22 cellular contexts compared by ENCODE assay signal in genomic region chr5:164202338-164202737, GRCh38.
DNase-seq lines count a peak whose midpoint lies in the region; ATAC-seq, FAIRE-seq and TF ChIP-seq lines count a peak whose summit lies in the region.
"Had no signal": no experiment of that assay in that cellular context is flagged by ENCODE, and none has a peak within 500 bp of the region (broad histone marks: within the 10 kb centered on the region; RNA-seq: fewer than 3 reads in every experiment).

No MANE protein-coding gene starts in this region.

- H3K36me3 Mint-ChIP-seq in GM23338 (ENCODE audit: low read depth) (no peaks in the 10 kb centered on the region), WTC11 (no peaks in the 10 kb centered on the region)
- H3K36me3 Mint-ChIP-seq in activated T-cell treated with anti-CD3 and anti-CD28 coated beads, Interleukin-2, amount 50 U/mL, for 72 hours (ENCODE audit: insufficient read depth in 2 of 2) = no peaks in the 10 kb centered on the region
- H3K36me3 Mint-ChIP-seq: activated naive CD4-positive, alpha-beta T cell treated with anti-CD3 and anti-CD28 coated beads, Interleukin-2, amount 50 U/mL, for 72 hours; brain had no signal

- TF ChIP-seq POLR2A in endothelial cell of umbilical vein (IDR thresholded peaks at IDR 0.05; ENCODE audit: low read depth, low read length) = no peak

- no peak overlapping the region for H3K4me3 Mint-ChIP-seq in GM23338
- H3K4me3 Mint-ChIP-seq in WTC11 = no peak overlapping the region
- H3K4me3 Mint-ChIP-seq in activated T-cell treated with anti-CD3 and anti-CD28 coated beads, Interleukin-2, amount 50 U/mL, for 72 hours = no peak overlapping the region
- H3K4me3 Mint-ChIP-seq: activated CD4-positive, alpha-beta T cell treated with anti-CD3 and anti-CD28 coated beads, Interleukin-2, amount 10 ng/mL, durations not matched to agents 24 days and 14 days; CD4-positive, alpha-beta T cell; nephron had no signal

- H3K4me2 ChIP-seq in GM23338 (no peak overlapping the region), endothelial cell of umbilical vein (ENCODE audit: insufficient read depth, low read length) (peak overlapping the region; percentile 70)

- CTCF ChIA-PET in WTC11 (lab: Charles Lee) (no interaction called here), endothelial cell of umbilical vein (lab: Charles Lee) (interaction anchor here (0.7 kb wide), 1 partner anchor 21 kb away, joined by 3 read pairs; no protein-coding TSS in a partner anchor)

- H2AFZ ChIP-seq in GM23338 (peak overlapping the region; percentile 60; the same call in 1 of the 2 replicates), endothelial cell of umbilical vein (ENCODE audit: low read depth, low read length) (peak overlapping the region; percentile 52)

- no peaks in the 10 kb centered on the region for H3K9me3 ChIP-seq in endothelial cell of umbilical vein (replicated peaks; ENCODE audit: control insufficient read depth, insufficient read depth, low read length)
- H3K9me3 ChIP-seq in ascending aorta = no peaks in the 10 kb centered on the region

- POLR2A ChIA-PET in WTC11 (lab: Charles Lee) = no interaction called here
- POLR2A ChIA-PET in endothelial cell of umbilical vein (lab: Charles Lee) = no interaction called here

- no peak overlapping the region for H3K9ac ChIP-seq in endothelial cell of umbilical vein (replicated peaks; ENCODE audit: extremely low read depth, insufficient read depth, low read length)

- H3K79me2 ChIP-seq in GM23338 (replicated peaks; ENCODE audit: insufficient read depth) (no peaks in the 10 kb centered on the region), endothelial cell of umbilical vein (ENCODE audit: control insufficient read depth, insufficient read depth, low read length) (no peaks in the 10 kb centered on the region)

- dilution Hi-C loops in endothelial cell of umbilical vein (cut with MboI; ENCODE audit: extremely low pct_ligation_motif_present, low sequenced_read_pairs) = no loop called here

- H3K4me3 ChIP-seq in GM23338 = no peak overlapping the region
- H3K4me3 ChIP-seq in endothelial cell of umbilical vein (replicated peaks in 1 of 3; ENCODE audit: insufficient read depth in 1 of 3, low read depth in 1 of 3, low read length in 3 of 3) = no peak overlapping the region
- no peak overlapping the region for H3K4me3 ChIP-seq in retinal pigment epithelial cell (ENCODE audit: low read length)
- H3K4me3 ChIP-seq in ascending aorta = no peak overlapping the region
- H3K4me3 ChIP-seq: heart right ventricle, left lung had no signal

- H3K36me3 ChIP-seq in GM23338 (ENCODE audit: insufficient read depth) (no peaks in the 10 kb centered on the region), endothelial cell of umbilical vein (ENCODE audit: control insufficient read depth in 2 of 2, extremely low read depth in 1 of 2, insufficient read depth in 2 of 2, low read length in 2 of 2) (no peaks in the 10 kb centered on the region), ascending aorta (no peaks in the 10 kb centered on the region)
- H3K36me3 ChIP-seq: heart right ventricle, left lung had no signal

- H3K27ac Mint-ChIP-seq in GM23338 (0 out of 2 replicates have a peak overlapping the region, but pooled peaks have one; percentile 10), WTC11 (no peak overlapping the region)
- no peak overlapping the region for H3K27ac Mint-ChIP-seq in activated T-cell treated with anti-CD3 and anti-CD28 coated beads, Interleukin-2, amount 50 U/mL, for 72 hours
- H3K27ac Mint-ChIP-seq: activated CD4-positive, alpha-beta T cell treated with anti-CD3 and anti-CD28 coated beads, Interleukin-2, amount 10 ng/mL, durations not matched to agents 24 days and 14 days; activated naive CD4-positive, alpha-beta T cell treated with anti-CD3 and anti-CD28 coated beads, Interleukin-2, amount 50 U/mL, for 72 hours; brain; CD4-positive, alpha-beta T cell; nephron had no signal

- peaks cover 13% of the 10 kb centered on the region; the same call in 2 of the 3 replicates for H3K4me1 Mint-ChIP-seq in GM23338
- peaks cover 9% of the 10 kb centered on the region for H3K4me1 Mint-ChIP-seq in WTC11
- H3K4me1 Mint-ChIP-seq in activated T-cell treated with anti-CD3 and anti-CD28 coated beads, Interleukin-2, amount 50 U/mL, for 72 hours (ENCODE audit: low read depth) = no peaks in the 10 kb centered on the region
- H3K4me1 Mint-ChIP-seq: activated CD4-positive, alpha-beta T cell treated with anti-CD3 and anti-CD28 coated beads, Interleukin-2, amount 10 ng/mL, durations not matched to agents 24 days and 14 days had no signal

- no peaks in the 10 kb centered on the region for H3K9me2 ChIP-seq in GM23338 (ENCODE audit: insufficient read depth)

- BruUV-seq in endothelial cell of umbilical vein (replicated peaks; lab: Mats Ljungman, UMichigan) = no TSS peak

- H3K9me3 Mint-ChIP-seq in GM23338 = no peaks in the 10 kb centered on the region; the same call in 2 of the 3 replicates
- no peaks in the 10 kb centered on the region for H3K9me3 Mint-ChIP-seq in WTC11
- H3K9me3 Mint-ChIP-seq in activated T-cell treated with anti-CD3 and anti-CD28 coated beads, Interleukin-2, amount 50 U/mL, for 72 hours = no peaks in the 10 kb centered on the region
- H3K9me3 Mint-ChIP-seq: activated CD4-positive, alpha-beta T cell treated with anti-CD3 and anti-CD28 coated beads, Interleukin-2, amount 10 ng/mL, durations not matched to agents 24 days and 14 days; nephron had no signal

- intact Hi-C loops in endothelial cell of umbilical vein (cut with micrococcal nuclease) = loop anchor here (5.0 to 10.0 kb wide), 5 partner anchors 340 to 695 kb away; partner anchors contain the start of gene MAT2B
- intact Hi-C loops in ascending aorta (cut with DNase I) = no loop called here

- no peaks in the 10 kb centered on the region for H3K27me3 ChIP-seq in GM23338 (ENCODE audit: insufficient read depth)
- H3K27me3 ChIP-seq in endothelial cell of umbilical vein (ENCODE audit: control insufficient read depth in 2 of 2, insufficient read depth in 2 of 2, low read length in 2 of 2) = no peaks in the 10 kb centered on the region
- H3K27me3 ChIP-seq in ascending aorta = no peaks in the 10 kb centered on the region
- H3K27me3 ChIP-seq: heart right ventricle, left lung had no signal

- H3K9me1 ChIP-seq in endothelial cell of umbilical vein (replicated peaks; ENCODE audit: control insufficient read depth, extremely low read depth, insufficient read depth, low read length) = no peaks in the 10 kb centered on the region

- no peak for ATAC-seq in GM23338
- ATAC-seq in WTC11 = peak; percentile 57
- no peak for ATAC-seq in activated T-cell treated with anti-CD3 and anti-CD28 coated beads, Interleukin-2, amount 50 U/mL, for 72 hours (replicated peaks in 1 of 2)
- ATAC-seq: activated naive CD4-positive, alpha-beta T cell treated with anti-CD3 and anti-CD28 coated beads, Interleukin-2, amount 50 U/mL, for 72 hours; heart right ventricle; left lung; Right ventricle myocardium inferior had no signal

- no peaks in the 10 kb centered on the region for H3F3A ChIP-seq in GM23338 (replicated peaks; ENCODE audit: low read depth)

- H3K27ac ChIP-seq in GM23338 (ENCODE audit: low read depth) (0 out of 2 replicates have a peak overlapping the region, but pooled peaks have one; percentile 2), endothelial cell of umbilical vein (ENCODE audit: insufficient read depth, low read depth, low read length) (peak overlapping the region; percentile 87), ascending aorta (no peak overlapping the region)
- H3K27ac ChIP-seq: heart right ventricle, left lung had no signal

- no peak for FAIRE-seq in endothelial cell of umbilical vein (lab: Jason Lieb, UNC)
- FAIRE-seq: colon, TTC549 had no signal

- H4K20me1 ChIP-seq in GM23338 (replicated peaks; ENCODE audit: insufficient read depth) (no peaks in the 10 kb centered on the region), endothelial cell of umbilical vein (replicated peaks; ENCODE audit: control insufficient read depth, extremely low read depth, insufficient read depth, low read length) (no peaks in the 10 kb centered on the region)

- DNase-seq in GM23338 (ENCODE audit: low spot score) = no peak
- no peak for DNase-seq in WTC11 (ENCODE audit: low spot score)
- peak; percentile 27 for DNase-seq in endothelial cell of umbilical vein (ENCODE audit: low read depth, low spot score)
- peak; percentile 65 for DNase-seq in retinal pigment epithelial cell (ENCODE audit: low read depth)
- DNase-seq in ascending aorta (ENCODE audit: low spot score in 2 of 2) = no peak
- DNase-seq in activated T-cell treated with anti-CD3 and anti-CD28 coated beads, Interleukin-2, amount 50 U/mL, for 72 hours = no peak
- DNase-seq in NCI-H345 (lab: John Stamatoyannopoulos, UW) = no peak
- no peak for DNase-seq in effector CD4-positive, alpha-beta T cell
- DNase-seq: activated CD4-positive, alpha-beta T cell treated with anti-CD3 and anti-CD28 coated beads, Interleukin-2, amount 10 ng/mL, durations not matched to agents 24 days and 14 days; CD4-positive, alpha-beta T cell; DMS 273 treated with DMSO at 0.1 percent for 48 hours; heart right ventricle; left lung; midbrain; NCI-H2171 treated with DMSO at 0.1 percent for 48 hours; stimulated activated CD4-positive, alpha-beta T cell treated with anti-CD3 and anti-CD28 coated beads, Interleukin-1b, Interleukin-23, amount 100 ng/mL, for 48 hours had no signal

- H3K4me1 ChIP-seq in GM23338 (ENCODE audit: insufficient read depth) (no peaks in the 10 kb centered on the region), endothelial cell of umbilical vein (ENCODE audit: control insufficient read depth, extremely low read depth, insufficient read depth, low read length) (peaks cover 28% of the 10 kb centered on the region), ascending aorta (no peaks in the 10 kb centered on the region)
- H3K4me1 ChIP-seq: heart right ventricle, left lung had no signal

- no peak for TF ChIP-seq CTCF in GM23338 (conservative IDR thresholded peaks at IDR 0.05; ENCODE audit: low read depth in 2 of 2)
- no peak for TF ChIP-seq CTCF in WTC11 (IDR thresholded peaks at IDR 0.05)
- no peak for TF ChIP-seq CTCF in endothelial cell of umbilical vein (IDR thresholded peaks at IDR 0.05; ENCODE audit: extremely low read depth in 1 of 2, insufficient read depth in 1 of 2, low read depth in 1 of 2, low read length in 2 of 2)
- TF ChIP-seq CTCF in retinal pigment epithelial cell (conservative IDR thresholded peaks at IDR 0.05; ENCODE audit: low read depth, low read length) = no peak
- TF ChIP-seq CTCF in ascending aorta (IDR thresholded peaks at IDR 0.05) = no peak

- H3K27me3 Mint-ChIP-seq in GM23338 (ENCODE audit: insufficient read depth, low read depth, poor library complexity) = no peaks in the 10 kb centered on the region
- no peaks in the 10 kb centered on the region for H3K27me3 Mint-ChIP-seq in WTC11 (ENCODE audit: low read depth)
- no peaks in the 10 kb centered on the region for H3K27me3 Mint-ChIP-seq in activated T-cell treated with anti-CD3 and anti-CD28 coated beads, Interleukin-2, amount 50 U/mL, for 72 hours (ENCODE audit: low read depth)
- H3K27me3 Mint-ChIP-seq: activated CD4-positive, alpha-beta T cell treated with anti-CD3 and anti-CD28 coated beads, Interleukin-2, amount 10 ng/mL, durations not matched to agents 24 days and 14 days; CD4-positive, alpha-beta T cell had no signal

TF ChIP-seq in GM23338, 12 proteins besides CTCF, POLR2A, EP300 and RAD21 (continues in another document):
- no peak for TF ChIP-seq NANOG (IDR thresholded peaks at IDR 0.05; ENCODE audit: borderline replicate concordance)

TF ChIP-seq in WTC11, 78 proteins besides CTCF, POLR2A, EP300 and RAD21 (continues in another document):
- TF ChIP-seq JUN (CRISPR knock-in tag; IDR thresholded peaks at IDR 0.05) = no peak

Comparison
In these comparisons a context has a peak if more than half of its experiments do, and no peak if none do; other contexts are left out.
1. DNase-seq: peak in endothelial cell of umbilical vein (single experiment) and retinal pigment epithelial cell (single experiment); none in GM23338 (single experiment), WTC11 (single experiment), ascending aorta (0 of 2), activated T-cell treated with anti-CD3 and anti-CD28 coated beads, Interleukin-2, amount 50 U/mL, for 72 hours (0 of 2), NCI-H345 (single experiment) and effector CD4-positive, alpha-beta T cell (single experiment).
2. H3K27ac ChIP-seq: peak in GM23338 (single experiment) and endothelial cell of umbilical vein (single experiment); none in ascending aorta (0 of 2).